12 cellular contexts compared by ENCODE assay signal in genomic region chrX:2751868-2752267, GRCh38. TPM values are rescaled to one million over a fixed set of nuclear protein-coding genes. Genes with fewer than 3 reads are reported as not detected.
A peak's percentile ranks its signal among the peaks of the same experiment; 100 is the strongest.
DNase-seq lines count a peak whose midpoint lies in the region; ATAC-seq and TF ChIP-seq lines count a peak whose summit lies in the region.
"Not testable (repeated sequence)": the region's sequence is repeated elsewhere in the genome, so short reads cannot be mapped to it uniquely, and the experiment has no call there.
"Had no signal": no experiment of that assay in that cellular context is flagged by ENCODE, and none has a peak within 500 bp of the region (broad histone marks: within the 10 kb centered on the region; RNA-seq: fewer than 3 reads in every experiment).

A gene with protein sequence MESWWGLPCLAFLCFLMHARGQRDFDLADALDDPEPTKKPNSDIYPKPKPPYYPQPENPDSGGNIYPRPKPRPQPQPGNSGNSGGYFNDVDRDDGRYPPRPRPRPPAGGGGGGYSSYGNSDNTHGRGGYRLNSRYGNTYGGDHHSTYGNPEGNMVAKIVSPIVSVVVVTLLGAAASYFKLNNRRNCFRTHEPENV (plus strand): TSS chrX:2752040. CDS start chrX:2752275, 235 bp downstream.

- not testable (repeated sequence) for H3K18ac ChIP-seq in mesenchymal stem cell (ENCODE audit: low read depth in 1 of 2, low read length in 2 of 2)

- peak; percentile 46 for DNase-seq in AG08395 (ENCODE audit: low spot score)
- DNase-seq in GM04504 (ENCODE audit: low read depth), result peak; percentile 46
- peak; percentile 27 for DNase-seq in RPMI8226
- not testable (repeated sequence) for DNase-seq in endothelial cell (ENCODE audit: low spot score); mesenchymal stem cell
- peak; percentile 62 for DNase-seq in fibroblast of the aortic adventitia (ENCODE audit: low read depth)
- DNase-seq in aorta, result peak; percentile 65 to 77

- not testable (repeated sequence) for H3K4me2 ChIP-seq in mesenchymal stem cell (ENCODE audit: low read length, poor library complexity, severe bottlenecking)
- peak within 1 kb of the TSS; percentile 66 for H3K4me2 ChIP-seq in skeletal muscle satellite cell (ENCODE audit: low read length)

- 88% methylated on average over 11 of the region's 11 CpGs for WGBS in mesenchymal stem cell
- WGBS in aorta, 2 donors, result 55 to 63% methylated on average over 11 of the region's 11 CpGs

- not testable (repeated sequence) for H2BK12ac ChIP-seq in mesenchymal stem cell (ENCODE audit: low read length in 2 of 2)

- H3K4me1 Mint-ChIP-seq in endothelial cell (ENCODE audit: unreplicated experiment), result not testable (repeated sequence)

- not testable (repeated sequence) for TF ChIP-seq CTCF in endothelial cell (IDR thresholded peaks at IDR 0.05; ENCODE audit: unreplicated experiment); fibroblast of the aortic adventitia (IDR thresholded peaks at IDR 0.05; ENCODE audit: insufficient read depth, low read length)

- not testable (repeated sequence) for H3K36me3 ChIP-seq in mesenchymal stem cell (ENCODE audit: control insufficient read depth in 1 of 2, insufficient read depth in 2 of 2, low read depth in 1 of 2, low read length in 2 of 2); skeletal muscle satellite cell (ENCODE audit: insufficient read depth, low read length); aorta (ENCODE audit: control insufficient read depth in 1 of 2, insufficient read depth in 2 of 2, low read length in 1 of 2)

- H2BK5ac ChIP-seq in mesenchymal stem cell (ENCODE audit: low read depth, low read length, poor library complexity, severe bottlenecking), result not testable (repeated sequence)

- not testable (repeated sequence) for H3K27ac ChIP-seq in mesenchymal stem cell (ENCODE audit: low read length, poor library complexity, severe bottlenecking); aorta (ENCODE audit: low read depth in 1 of 2, low read length in 2 of 2)

- H2AFZ ChIP-seq in mesenchymal stem cell (ENCODE audit: low read depth, low read length), result not testable (repeated sequence)

- H3K4me1 ChIP-seq in mesenchymal stem cell (ENCODE audit: control insufficient read depth, insufficient read depth, low read depth, low read length); skeletal muscle satellite cell (ENCODE audit: control insufficient read depth, insufficient read depth, low read length); aorta (ENCODE audit: control insufficient read depth in 1 of 2, insufficient read depth in 2 of 2, low read length in 2 of 2): not testable (repeated sequence)

- peak; percentile 79 for ATAC-seq in aorta (ENCODE audit: low FRiP score)

- not testable (repeated sequence) for H3K23ac ChIP-seq in mesenchymal stem cell (ENCODE audit: low read length in 2 of 2)

- H3K9me3 Mint-ChIP-seq in endothelial cell (ENCODE audit: unreplicated experiment), result not testable (repeated sequence)

- not testable (repeated sequence) for H3K79me1 ChIP-seq in mesenchymal stem cell (replicated peaks; ENCODE audit: low read length, poor library complexity, severe bottlenecking)

- not testable (repeated sequence) for H3K36me3 Mint-ChIP-seq in endothelial cell (ENCODE audit: low read depth, unreplicated experiment)

- H3K27me3 Mint-ChIP-seq in endothelial cell (ENCODE audit: unreplicated experiment), result not testable (repeated sequence)

- not testable (repeated sequence) for H3K9me3 ChIP-seq in mesenchymal stem cell (ENCODE audit: control insufficient read depth, low read length); skeletal muscle satellite cell (replicated peaks; ENCODE audit: low read length); aorta (ENCODE audit: control insufficient read depth, low read length)

- not testable (repeated sequence) for H3K4ac ChIP-seq in mesenchymal stem cell (ENCODE audit: low read depth in 1 of 2, low read length in 2 of 2)

- not testable (repeated sequence) for H3K27ac Mint-ChIP-seq in endothelial cell (ENCODE audit: unreplicated experiment)

- H3K4me3 Mint-ChIP-seq in endothelial cell (ENCODE audit: unreplicated experiment), result peak within 1 kb of the TSS; percentile 31

- not testable (repeated sequence) for H2BK15ac ChIP-seq in mesenchymal stem cell (ENCODE audit: low read depth, poor library complexity, severe bottlenecking)

- peak within 1 kb of the TSS; percentile 97 for H3K9ac ChIP-seq in mesenchymal stem cell (ENCODE audit: low read length)
- not testable (repeated sequence) for H3K9ac ChIP-seq in skeletal muscle satellite cell (ENCODE audit: low read depth, low read length)

- not testable (repeated sequence) for H3K27me3 ChIP-seq in mesenchymal stem cell (ENCODE audit: control insufficient read depth in 1 of 2, insufficient read depth in 1 of 2, low read length in 2 of 2); skeletal muscle satellite cell (ENCODE audit: control insufficient read depth, insufficient read depth, low read length); aorta (ENCODE audit: control insufficient read depth in 1 of 2, insufficient read depth in 2 of 2, low read length in 1 of 2)

- H4K8ac ChIP-seq in mesenchymal stem cell (ENCODE audit: low read length), result not testable (repeated sequence)

- not testable (repeated sequence) for H2AK5ac ChIP-seq in mesenchymal stem cell (ENCODE audit: low read length, severe bottlenecking)

- peak within 1 kb of the TSS; percentile 59 for H3K4me3 ChIP-seq in fibroblast of the aortic adventitia (ENCODE audit: low read depth, low read length)
- H3K4me3 ChIP-seq in mesenchymal stem cell (ENCODE audit: insufficient read depth in 1 of 2, low read depth in 1 of 2, low read length in 2 of 2), result peak within 1 kb of the TSS in 1 of 2 experiments; percentile 81
- peak within 1 kb of the TSS; percentile 58 for H3K4me3 ChIP-seq in skeletal muscle satellite cell (ENCODE audit: low read length)
- H3K4me3 ChIP-seq in aorta (ENCODE audit: low read length in 2 of 2), result not testable (repeated sequence)

- intact Hi-C loops in aorta (cut with DNase I), result not testable (repeated sequence)

- not testable (repeated sequence) for H3K14ac ChIP-seq in mesenchymal stem cell (ENCODE audit: low read length in 2 of 2)

- not testable (repeated sequence) for H4K91ac ChIP-seq in mesenchymal stem cell (ENCODE audit: low read length)

- H2BK120ac ChIP-seq in mesenchymal stem cell (ENCODE audit: low read depth, low read length), result not testable (repeated sequence)

RNA-seq across cellular contexts. Expression of the gene that starts here (rescaled TPM):
- total RNA-seq in endothelial cell (ENCODE audit: unreplicated experiment) (0.18 TPM), fibroblast of the aortic adventitia (ENCODE audit: low replicate concordance) (13.8 and 50.4 TPM in 2 replicates), aorta (1 to 10 TPM; 5.9 to 9.0 TPM)
- 0.01 TPM for polyA plus RNA-seq in mesenchymal stem cell (2013, experiment 1 of 2)
- polyA plus RNA-seq in mesenchymal stem cell (2013, experiment 2 of 2), result not detected
- total RNA-seq in skeletal muscle satellite cell (2012; rRNA removed), result 9.4 and 11.2 TPM in 2 replicates
- 1 to 10 TPM; 4.4 to 8.1 TPM for polyA plus RNA-seq in aorta
- total RNA-seq: A172; CD8-positive, alpha-beta memory T cell; Daoy; HT1080 had no signal
- polyA plus RNA-seq: CD8-positive, alpha-beta memory T cell had no signal
